Comparison of ENCODE assay signal across 8 cellular contexts in the genomic region with DNA sequence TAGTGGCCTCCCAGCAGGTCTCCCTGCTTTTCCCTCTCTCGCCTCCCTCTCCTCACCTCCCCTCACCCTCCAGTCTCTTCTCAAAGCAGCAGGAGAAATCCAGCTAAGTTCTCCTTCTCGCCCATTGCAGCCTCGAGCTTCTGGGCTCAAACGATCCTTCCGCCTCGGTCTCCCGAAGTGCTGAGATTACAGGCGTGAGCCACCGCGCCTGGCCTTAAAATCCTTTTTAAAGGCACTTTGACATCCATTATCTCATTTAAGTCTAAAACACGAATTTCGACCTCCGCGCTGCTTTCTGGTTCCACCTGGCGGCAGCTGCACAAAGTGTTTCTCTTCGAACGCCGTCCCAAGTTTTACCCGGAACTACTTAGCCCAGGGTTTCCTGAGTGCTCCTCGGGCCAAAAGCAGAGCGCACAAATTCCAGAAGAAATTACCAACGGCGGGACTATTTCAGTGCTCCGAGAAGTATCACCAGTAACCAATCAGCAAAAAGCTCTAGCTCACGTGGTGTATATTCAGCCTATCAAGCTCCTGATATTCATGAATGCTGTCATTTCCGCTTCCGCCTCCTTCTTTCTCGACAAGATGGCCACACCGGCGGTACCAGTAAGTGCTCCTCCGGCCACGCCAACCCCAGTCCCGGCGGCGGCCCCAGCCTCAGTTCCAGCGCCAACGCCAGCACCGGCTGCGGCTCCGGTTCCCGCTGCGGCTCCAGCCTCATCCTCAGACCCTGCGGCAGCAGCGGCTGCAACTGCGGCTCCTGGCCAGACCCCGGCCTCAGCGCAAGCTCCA. TPM values are rescaled to one million over a fixed set of nuclear protein-coding genes. Genes with fewer than 3 reads are reported as not detected.
DNase-seq lines count a peak whose midpoint lies in the region; ATAC-seq, FAIRE-seq and TF ChIP-seq lines count a peak whose summit lies in the region.

A gene with protein sequence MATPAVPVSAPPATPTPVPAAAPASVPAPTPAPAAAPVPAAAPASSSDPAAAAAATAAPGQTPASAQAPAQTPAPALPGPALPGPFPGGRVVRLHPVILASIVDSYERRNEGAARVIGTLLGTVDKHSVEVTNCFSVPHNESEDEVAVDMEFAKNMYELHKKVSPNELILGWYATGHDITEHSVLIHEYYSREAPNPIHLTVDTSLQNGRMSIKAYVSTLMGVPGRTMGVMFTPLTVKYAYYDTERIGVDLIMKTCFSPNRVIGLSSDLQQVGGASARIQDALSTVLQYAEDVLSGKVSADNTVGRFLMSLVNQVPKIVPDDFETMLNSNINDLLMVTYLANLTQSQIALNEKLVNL (plus strand): TSS at position 570 of the 792 bp plus-strand sequence. CDS start 16 bp downstream, at position 586.

- DNase-seq in CD1c-positive myeloid dendritic cell (ENCODE audit: extremely low spot score), result peak; percentile 99
- DNase-seq in NCI-H774 (lab: John Stamatoyannopoulos, UW), result peak; percentile 98
- DNase-seq in activated CD4-positive, alpha-beta T cell treated with anti-CD3 and anti-CD28 coated beads, Interleukin-2, amount 50 U/mL, for 4 hours, result peak; percentile 83 to 86
- peak; percentile 99 to 100 for DNase-seq in dermis microvascular lymphatic vessel endothelial cell (ENCODE audit: low read depth in 2 of 2)
- DNase-seq in HepG2 (ENCODE audit: low spot score), result peak; percentile 99
- DNase-seq in stimulated activated CD4-positive, alpha-beta T cell treated with anti-CD3 and anti-CD28 coated beads, Interleukin-4, amount 100 ng/mL, for 1 hour, result peak; percentile 82

- TF ChIP-seq RAD21 in HepG2 (CRISPR knock-in tag; IDR thresholded peaks at IDR 0.05), result peak; percentile 77

- TF ChIP-seq EP300 in HepG2 (IDR thresholded peaks at IDR 0.05; ENCODE audit: low read depth in 2 of 2, low read length in 2 of 2), result 0 out of 4 replicates have a peak, but pooled peaks of 1 of the 2 experiments have one; percentile 16
- TF ChIP-seq EP300 in HepG2 (CRISPR knock-in tag; IDR thresholded peaks at IDR 0.05; ENCODE audit: borderline replicate concordance), result no peak

- H3K4me2 ChIP-seq in HepG2 (ENCODE audit: low read depth, low read length), result peak within 1 kb of the TSS; percentile 96

- intact Hi-C loops in HepG2 (cut with micrococcal nuclease; ENCODE audit: unreplicated experiment), result loop anchor here (1.0 kb wide), 1 partner anchor 95 kb away; no protein-coding TSS in a partner anchor

- no TSS peak for BruUV-seq in HepG2 (replicated peaks; lab: Mats Ljungman, UMichigan)

- peaks cover 25% of the 10 kb centered on the region for H3K4me1 ChIP-seq in HepG2 (ENCODE audit: insufficient read depth, low read length)

- TF ChIP-seq POLR2A in HepG2 (IDR thresholded peaks at IDR 0.05; ENCODE audit: insufficient read depth in 1 of 2, low read depth in 2 of 2, low read length in 2 of 2), result peak; percentile 57 to 71; a peak in 3 of 4 replicates

- CTCF ChIA-PET in HepG2 (lab: Yijun Ruan, JAX; ENCODE audit: low intra/inter-chr PET ratio, low total read pairs), result interaction anchor here (1.9 kb wide), 1 partner anchor 94 kb away, joined by 31 read pairs; no protein-coding TSS in a partner anchor

- H3K4me3 ChIP-seq in HepG2 (replicated peaks in 1 of 3; ENCODE audit: insufficient read depth in 1 of 3, low read depth in 2 of 3, low read length in 3 of 3), result peak within 1 kb of the TSS; percentile 84 to 96 (median 92)

- H3K79me2 ChIP-seq in HepG2 (ENCODE audit: insufficient read depth, low read length), result peaks cover 25% of the 10 kb centered on the region

- POLR2A ChIA-PET in HepG2 (lab: Yijun Ruan, JAX), result interaction anchor here (0.8 to 1.3 kb wide), 5 partner anchors 13 to 924 kb away, joined by 3 to 6 read pairs (median 3); a partner anchor contains a TSS

- peak; percentile 90 for TF ChIP-seq CTCF in HepG2 (CRISPR knock-in tag; IDR thresholded peaks at IDR 0.05)

- peak within 1 kb of the TSS; percentile 60 for H3K27ac ChIP-seq in HepG2 (ENCODE audit: extremely low read length, insufficient read depth, low read length)

- H3K9me3 ChIP-seq in HepG2 (ENCODE audit: low read length), result no peaks in the 10 kb centered on the region

- FAIRE-seq in HepG2 (lab: Jason Lieb, UNC), result peak; percentile 97

- H3K9ac ChIP-seq in HepG2 (ENCODE audit: insufficient read depth, low read depth, low read length), result peak within 1 kb of the TSS; percentile 91

- ATAC-seq in GM19397 (IDR thresholded peaks at IDR 0.05; ENCODE audit: unreplicated experiment), result peak; percentile 95
- ATAC-seq in HG03571 (IDR thresholded peaks at IDR 0.05; ENCODE audit: unreplicated experiment), result peak; percentile 93
- peak; percentile 98 for ATAC-seq in HepG2

- H2AFZ ChIP-seq in HepG2 (ENCODE audit: low read length), result peak within 1 kb of the TSS; percentile 93

- H4K20me1 ChIP-seq in HepG2 (ENCODE audit: insufficient read depth, low read length), result no peaks in the 10 kb centered on the region; the same call in 1 of the 2 replicates

- under 1% methylated on average over 28 of the region's 47 CpGs for WGBS in HepG2 (ENCODE audit: low lambda C conversion rate)

- H3K36me3 ChIP-seq in HepG2 (replicated peaks in 1 of 2; ENCODE audit: control insufficient read depth in 1 of 2, insufficient read depth in 2 of 2, low read length in 2 of 2), result peaks cover 8 to 18% of the 10 kb centered on the region in 2 experiments

- peaks cover 0 to 3% of the 10 kb centered on the region in 2 experiments; a peak in 2 of 5 replicates for H3K27me3 ChIP-seq in HepG2 (ENCODE audit: control insufficient read depth in 1 of 2, insufficient read depth in 2 of 2, low read length in 2 of 2)

- in situ Hi-C loops in HepG2 (cut with HindIII; ENCODE audit: extremely low pct_ligation_motif_present, low pct_unique_long_range_greater_than_20kb), result loop anchor here (5.0 kb wide), 1 partner anchor 95 kb away; no protein-coding TSS in a partner anchor

TF ChIP-seq in HepG2, 621 proteins besides CTCF, POLR2A, EP300 and RAD21 (continues in another document):
- TF ChIP-seq, protein P1, sequence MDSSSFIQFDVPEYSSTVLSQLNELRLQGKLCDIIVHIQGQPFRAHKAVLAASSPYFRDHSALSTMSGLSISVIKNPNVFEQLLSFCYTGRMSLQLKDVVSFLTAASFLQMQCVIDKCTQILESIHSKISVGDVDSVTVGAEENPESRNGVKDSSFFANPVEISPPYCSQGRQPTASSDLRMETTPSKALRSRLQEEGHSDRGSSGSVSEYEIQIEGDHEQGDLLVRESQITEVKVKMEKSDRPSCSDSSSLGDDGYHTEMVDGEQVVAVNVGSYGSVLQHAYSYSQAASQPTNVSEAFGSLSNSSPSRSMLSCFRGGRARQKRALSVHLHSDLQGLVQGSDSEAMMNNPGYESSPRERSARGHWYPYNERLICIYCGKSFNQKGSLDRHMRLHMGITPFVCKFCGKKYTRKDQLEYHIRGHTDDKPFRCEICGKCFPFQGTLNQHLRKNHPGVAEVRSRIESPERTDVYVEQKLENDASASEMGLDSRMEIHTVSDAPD (CRISPR knock-in tag; IDR thresholded peaks at IDR 0.05), result no peak
- TF ChIP-seq REPIN1 (CRISPR knock-in tag; IDR thresholded peaks at IDR 0.05; ENCODE audit: borderline replicate concordance, low read depth) (peak; percentile 68; the same call in 1 of the 2 replicates), NFATC3 (CRISPR knock-in tag; IDR thresholded peaks at IDR 0.05) (0 out of 2 replicates have a peak, but pooled peaks have one; percentile 34)
- TF ChIP-seq, protein P2, sequence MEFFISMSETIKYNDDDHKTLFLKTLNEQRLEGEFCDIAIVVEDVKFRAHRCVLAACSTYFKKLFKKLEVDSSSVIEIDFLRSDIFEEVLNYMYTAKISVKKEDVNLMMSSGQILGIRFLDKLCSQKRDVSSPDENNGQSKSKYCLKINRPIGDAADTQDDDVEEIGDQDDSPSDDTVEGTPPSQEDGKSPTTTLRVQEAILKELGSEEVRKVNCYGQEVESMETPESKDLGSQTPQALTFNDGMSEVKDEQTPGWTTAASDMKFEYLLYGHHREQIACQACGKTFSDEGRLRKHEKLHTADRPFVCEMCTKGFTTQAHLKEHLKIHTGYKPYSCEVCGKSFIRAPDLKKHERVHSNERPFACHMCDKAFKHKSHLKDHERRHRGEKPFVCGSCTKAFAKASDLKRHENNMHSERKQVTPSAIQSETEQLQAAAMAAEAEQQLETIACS (CRISPR knock-in tag; IDR thresholded peaks at IDR 0.05), result no peak

RNA-seq across cellular contexts. Expression of the gene that starts here (rescaled TPM):
- total RNA-seq in dermis microvascular lymphatic vessel endothelial cell (167 and 326 TPM in 2 replicates), HepG2 (2016; rRNA removed; fragmentation: Illumina TruSeq; extraction: Trizol) (187 and 191 TPM in 2 replicates)
- 151 and 167 TPM in 2 replicates for total RNA-seq in HepG2 (2016; cell fraction: cytosol; rRNA removed; fragmentation: Illumina TruSeq; extraction: Trizol; ENCODE audit: low read depth)
- 159 and 176 TPM in 2 replicates for total RNA-seq in HepG2 (2016; cell fraction: insoluble cytoplasmic fraction; rRNA removed; fragmentation: Illumina TruSeq; extraction: Trizol)
- 328 and 363 TPM in 2 replicates for total RNA-seq in HepG2 (2016; cell fraction: membrane; rRNA removed; fragmentation: Illumina TruSeq; extraction: Trizol)
- total RNA-seq in HepG2 (2016; cell fraction: nucleus; rRNA removed; fragmentation: Illumina TruSeq; extraction: Trizol), result 86.8 and 101 TPM in 2 replicates
- polyA plus RNA-seq in HepG2 (2011; rRNA removed), result 95.1 and 109 TPM in 2 replicates
- polyA plus RNA-seq in HepG2 (2011; cell fraction: cytosol; rRNA removed), result 132 and 133 TPM in 2 replicates
- polyA plus RNA-seq in HepG2 (2011; cell fraction: nucleus; rRNA removed), result 154 and 206 TPM in 2 replicates
- 198 and 238 TPM in 2 replicates for polyA plus RNA-seq in HepG2 (2012)
- polyA plus RNA-seq in HepG2 (2016; cell fraction: cytosol; fragmentation: Illumina TruSeq; extraction: Trizol; ENCODE audit: low read depth), result 208 and 251 TPM in 2 replicates
- 167 and 205 TPM in 2 replicates for polyA plus RNA-seq in HepG2 (2016; cell fraction: insoluble cytoplasmic fraction; fragmentation: Illumina TruSeq; extraction: Trizol; ENCODE audit: low read depth)
- polyA plus RNA-seq in HepG2 (2016; cell fraction: membrane; fragmentation: Illumina TruSeq; extraction: Trizol; ENCODE audit: low read depth), result 396 and 465 TPM in 2 replicates
- polyA plus RNA-seq in HepG2 (2016; cell fraction: nucleus; fragmentation: Illumina TruSeq; extraction: Trizol; ENCODE audit: insufficient read depth, low read depth), result 135 and 154 TPM in 2 replicates
- 104 and 166 TPM in 2 replicates for polyA minus RNA-seq in HepG2 (2011; rRNA and poly(A)+ RNA removed; ENCODE audit: low replicate concordance)
- 106 and 122 TPM in 2 replicates for polyA minus RNA-seq in HepG2 (2011; cell fraction: cytosol; rRNA and poly(A)+ RNA removed)
- polyA minus RNA-seq in HepG2 (2011; cell fraction: nucleus; rRNA and poly(A)+ RNA removed), result 53.3 and 57.3 TPM in 2 replicates

Comparison
In these comparisons a context has a peak if more than half of its experiments do, and no peak if none do; other contexts are left out.
1. Peak in every context shown above with its lines: DNase-seq, ATAC-seq, H3K4me3 ChIP-seq and H3K27ac ChIP-seq.